In the genomic region with DNA sequence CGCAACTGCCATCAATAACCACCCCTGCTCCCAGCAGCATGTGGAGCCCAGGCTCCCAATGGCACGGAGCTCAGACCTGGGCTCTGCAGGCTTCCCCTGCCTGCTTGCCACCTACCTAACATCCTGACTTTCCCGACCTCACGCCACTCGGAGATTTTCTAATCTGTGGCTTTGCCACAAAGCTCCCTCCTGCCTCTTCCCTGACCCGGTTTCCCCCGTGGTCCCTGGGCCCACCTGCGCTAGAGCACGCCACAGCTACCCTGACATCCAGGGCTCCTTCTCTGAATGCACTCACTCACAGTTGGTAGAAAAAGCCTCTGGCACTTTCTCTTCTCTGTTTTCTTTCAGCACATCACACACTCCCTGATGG, we compare ENCODE assay signal across 1 cellular context.
A peak's percentile ranks its signal among the peaks of the same experiment; 100 is the strongest.
TF ChIP-seq lines count a peak whose summit lies in the region.

No MANE protein-coding gene starts in this region.

TF ChIP-seq in K562, 482 proteins besides CTCF, POLR2A, EP300 and RAD21:
- TF ChIP-seq, protein P1, sequence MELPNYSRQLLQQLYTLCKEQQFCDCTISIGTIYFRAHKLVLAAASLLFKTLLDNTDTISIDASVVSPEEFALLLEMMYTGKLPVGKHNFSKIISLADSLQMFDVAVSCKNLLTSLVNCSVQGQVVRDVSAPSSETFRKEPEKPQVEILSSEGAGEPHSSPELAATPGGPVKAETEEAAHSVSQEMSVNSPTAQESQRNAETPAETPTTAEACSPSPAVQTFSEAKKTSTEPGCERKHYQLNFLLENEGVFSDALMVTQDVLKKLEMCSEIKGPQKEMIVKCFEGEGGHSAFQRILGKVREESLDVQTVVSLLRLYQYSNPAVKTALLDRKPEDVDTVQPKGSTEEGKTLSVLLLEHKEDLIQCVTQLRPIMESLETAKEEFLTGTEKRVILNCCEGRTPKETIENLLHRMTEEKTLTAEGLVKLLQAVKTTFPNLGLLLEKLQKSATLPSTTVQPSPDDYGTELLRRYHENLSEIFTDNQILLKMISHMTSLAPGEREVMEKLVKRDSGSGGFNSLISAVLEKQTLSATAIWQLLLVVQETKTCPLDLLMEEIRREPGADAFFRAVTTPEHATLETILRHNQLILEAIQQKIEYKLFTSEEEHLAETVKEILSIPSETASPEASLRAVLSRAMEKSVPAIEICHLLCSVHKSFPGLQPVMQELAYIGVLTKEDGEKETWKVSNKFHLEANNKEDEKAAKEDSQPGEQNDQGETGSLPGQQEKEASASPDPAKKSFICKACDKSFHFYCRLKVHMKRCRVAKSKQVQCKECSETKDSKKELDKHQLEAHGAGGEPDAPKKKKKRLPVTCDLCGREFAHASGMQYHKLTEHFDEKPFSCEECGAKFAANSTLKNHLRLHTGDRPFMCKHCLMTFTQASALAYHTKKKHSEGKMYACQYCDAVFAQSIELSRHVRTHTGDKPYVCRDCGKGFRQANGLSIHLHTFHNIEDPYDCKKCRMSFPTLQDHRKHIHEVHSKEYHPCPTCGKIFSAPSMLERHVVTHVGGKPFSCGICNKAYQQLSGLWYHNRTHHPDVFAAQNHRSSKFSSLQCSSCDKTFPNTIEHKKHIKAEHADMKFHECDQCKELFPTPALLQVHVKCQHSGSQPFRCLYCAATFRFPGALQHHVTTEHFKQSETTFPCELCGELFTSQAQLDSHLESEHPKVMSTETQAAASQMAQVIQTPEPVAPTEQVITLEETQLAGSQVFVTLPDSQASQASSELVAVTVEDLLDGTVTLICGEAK (IDR thresholded peaks at IDR 0.05) = no peak
- TF ChIP-seq, protein P1 (CRISPR knock-in tag; IDR thresholded peaks at IDR 0.05) = no peak
- 0 out of 2 replicates have a peak, but pooled peaks have one; percentile 28 for TF ChIP-seq RBFOX2 (IDR thresholded peaks at IDR 0.05; ENCODE audit: low read depth, low read length)
